In genomic region chr5:128537999-128538248, GRCh38 we compare ENCODE assay signal across 8 cellular contexts. TPM values are rescaled to one million over a fixed set of nuclear protein-coding genes. Genes with fewer than 3 reads are reported as not detected.
DNase-seq lines count a peak whose midpoint lies in the region; ATAC-seq and TF ChIP-seq lines count a peak whose summit lies in the region.
"Had no signal": no experiment of that assay in that cellular context is flagged by ENCODE, and none has a peak within 500 bp of the region (broad histone marks: within the 10 kb centered on the region; RNA-seq: fewer than 3 reads in every experiment).

Gene FBN2, minus strand, starts transcription at chr5:128538245. Its CDS starts 642 bp downstream, at chr5:128537603.

- ATAC-seq in mucosa of descending colon = no peak

- H3K9me3 Mint-ChIP-seq in type B pancreatic cell = no peaks in the 10 kb centered on the region
- H3K9me3 Mint-ChIP-seq in activated CD4-positive, alpha-beta T cell treated with anti-CD3 and anti-CD28 coated beads, Interleukin-2, amount 10 ng/mL, durations not matched to agents 7 days and 5 days = no peaks in the 10 kb centered on the region

- POLR2A ChIA-PET in activated CD4-positive, alpha-beta T cell treated with anti-CD3 and anti-CD28 coated beads, Interleukin-2, amount 10 ng/mL, durations not matched to agents 7 days and 5 days (lab: Charles Lee) = no interaction called here

- TF ChIP-seq CTCF in dorsolateral prefrontal cortex (IDR thresholded peaks at IDR 0.05 in 54 of 56, conservative IDR thresholded peaks at IDR 0.05 in 2 of 56; ENCODE audit: low read depth in 1 of 56, partially characterized antibody in 56 of 56) (no peak), mucosa of descending colon (IDR thresholded peaks at IDR 0.05) (no peak), type B pancreatic cell (conservative IDR thresholded peaks at IDR 0.05) (no peak)

- H3K27me3 ChIP-seq in HUES64 (ENCODE audit: insufficient read depth, low read length) = peaks cover 48% of the 10 kb centered on the region
- peaks cover 0 to 64% (median 46%) of the 10 kb centered on the region in 45 donors for H3K27me3 ChIP-seq in dorsolateral prefrontal cortex

- H3K27ac ChIP-seq in HUES64 (ENCODE audit: low read depth, low read length) = peak within 1 kb of the TSS; percentile 70
- H3K27ac ChIP-seq in dorsolateral prefrontal cortex = peak within 1 kb of the TSS in 1 of 59 donors; percentile 1

- peaks cover 23% of the 10 kb centered on the region for H3K4me1 Mint-ChIP-seq in type B pancreatic cell (ENCODE audit: unreplicated experiment)
- no peaks in the 10 kb centered on the region for H3K4me1 Mint-ChIP-seq in activated CD4-positive, alpha-beta T cell treated with anti-CD3 and anti-CD28 coated beads, Interleukin-2, amount 10 ng/mL, durations not matched to agents 7 days and 5 days

- under 1% methylated on average over 26 of the region's 26 CpGs for WGBS in HUES64

- peak within 1 kb of the TSS; percentile 65 for H3K27ac Mint-ChIP-seq in type B pancreatic cell
- no peak within 1 kb of the TSS for H3K27ac Mint-ChIP-seq in activated CD4-positive, alpha-beta T cell treated with anti-CD3 and anti-CD28 coated beads, Interleukin-2, amount 10 ng/mL, durations not matched to agents 7 days and 5 days

- H3K9me3 ChIP-seq in HUES64 (ENCODE audit: insufficient read depth, low read depth, low read length) (no peaks in the 10 kb centered on the region), mucosa of descending colon (no peaks in the 10 kb centered on the region)

- peaks cover 13% of the 10 kb centered on the region for H3K36me3 Mint-ChIP-seq in type B pancreatic cell
- H3K36me3 Mint-ChIP-seq in activated CD4-positive, alpha-beta T cell treated with anti-CD3 and anti-CD28 coated beads, Interleukin-2, amount 10 ng/mL, durations not matched to agents 7 days and 5 days (ENCODE audit: low read depth) = no peaks in the 10 kb centered on the region

- DNase-seq in dorsolateral prefrontal cortex = no peak
- DNase-seq in mucosa of descending colon = no peak
- no peak for DNase-seq in type B pancreatic cell (ENCODE audit: extremely low spot score, unreplicated experiment)
- no peak for DNase-seq in activated CD4-positive, alpha-beta T cell treated with anti-CD3 and anti-CD28 coated beads, Interleukin-2, amount 10 ng/mL, durations not matched to agents 7 days and 5 days
- no peak for DNase-seq in stimulated activated CD4-positive, alpha-beta T cell treated with anti-CD3 and anti-CD28 coated beads, Interleukin-4, amount 100 ng/mL, for 4 hours
- no peak for DNase-seq in hippocampal formation (lab: John Stamatoyannopoulos, UW)
- DNase-seq: NCI-H1048 had no signal

- peak within 1 kb of the TSS; percentile 92 for H3K4me3 Mint-ChIP-seq in type B pancreatic cell
- no peak within 1 kb of the TSS for H3K4me3 Mint-ChIP-seq in activated CD4-positive, alpha-beta T cell treated with anti-CD3 and anti-CD28 coated beads, Interleukin-2, amount 10 ng/mL, durations not matched to agents 7 days and 5 days

- intact Hi-C loops in dorsolateral prefrontal cortex (cut with DNase I) = no loop called here
- intact Hi-C loops in mucosa of descending colon (cut with DNase I, micrococcal nuclease) = no loop called here

- peaks cover 14% of the 10 kb centered on the region for H3K27me3 Mint-ChIP-seq in type B pancreatic cell
- H3K27me3 Mint-ChIP-seq in activated CD4-positive, alpha-beta T cell treated with anti-CD3 and anti-CD28 coated beads, Interleukin-2, amount 10 ng/mL, durations not matched to agents 7 days and 5 days = peaks cover 47% of the 10 kb centered on the region

- H3K4me3 ChIP-seq in HUES64 (ENCODE audit: low read length) = peak within 1 kb of the TSS; percentile 66
- peak within 1 kb of the TSS; percentile 24 to 71 (median 55) for H3K4me3 ChIP-seq in dorsolateral prefrontal cortex
- peak within 1 kb of the TSS; percentile 9 for H3K4me3 ChIP-seq in mucosa of descending colon

- H3K9ac ChIP-seq in HUES64 (ENCODE audit: low read depth, low read length) = peak within 1 kb of the TSS; percentile 84

- CTCF ChIA-PET in activated CD4-positive, alpha-beta T cell treated with anti-CD3 and anti-CD28 coated beads, Interleukin-2, amount 10 ng/mL, durations not matched to agents 7 days and 5 days (lab: Charles Lee) = no interaction called here

- H3K4me1 ChIP-seq in HUES64 (ENCODE audit: insufficient read depth, low read length) (peaks cover 5% of the 10 kb centered on the region; the same call in 1 of the 2 replicates), mucosa of descending colon (ENCODE audit: low read depth) (peaks cover 10% of the 10 kb centered on the region)

- H3K36me3 ChIP-seq in HUES64 (ENCODE audit: insufficient read depth, low read length) (peaks cover 24% of the 10 kb centered on the region; the same call in 1 of the 2 replicates), mucosa of descending colon (ENCODE audit: low read depth) (no peaks in the 10 kb centered on the region)

RNA-seq across cellular contexts. Expression of gene FBN2, which starts in this region (rescaled TPM):
- polyA plus RNA-seq in HUES64 (2013, experiment 1 of 2) = 22.8 TPM
- 30.3 TPM for polyA plus RNA-seq in HUES64 (2013, experiment 2 of 2)
- 1 to 10 TPM in 44 of 120 experiments, under 1 TPM in 76; 0.13 to 3.1 (median 0.87) TPM for total RNA-seq in dorsolateral prefrontal cortex
- 1 to 10 TPM; 1.0 to 5.8 (median 1.6) TPM for total RNA-seq in mucosa of descending colon
- total RNA-seq in type B pancreatic cell (ENCODE audit: low replicate concordance) = 62.5 and 186 TPM in 2 replicates
- not detected for total RNA-seq in activated CD4-positive, alpha-beta T cell treated with anti-CD3 and anti-CD28 coated beads, Interleukin-2, amount 10 ng/mL, durations not matched to agents 7 days and 5 days

Comparison
In these comparisons a context has a peak if more than half of its experiments do, and no peak if none do; other contexts are left out.
1. H3K4me3 ChIP-seq: peak in every context shown above with its lines; median percentile 66 in HUES64; 55 in dorsolateral prefrontal cortex; 9 in mucosa of descending colon.